Comparison of ENCODE assay signal across 27 cellular contexts in genomic region chr9:126062158-126062929, GRCh38.
"Had no signal": no experiment of that assay in that cellular context is flagged by ENCODE, and none has a peak within 500 bp of the region (broad histone marks: within the 10 kb centered on the region; RNA-seq: fewer than 3 reads in every experiment).

No MANE protein-coding gene starts in this region.

- H3K9me3 ChIP-seq: ascending aorta, body of pancreas had no signal

- H3K4me3 ChIP-seq: ascending aorta, body of pancreas, SK-N-MC had no signal

- H3K4me1 ChIP-seq: ascending aorta, body of pancreas had no signal

- DNase-seq: activated CD4-positive, alpha-beta T cell treated with anti-CD3 and anti-CD28 coated beads for 36 hours; activated CD8-positive, alpha-beta memory T cell treated with anti-CD3 and anti-CD28 coated beads, Interleukin-2, amount 50 U/mL, for 4 hours; activated CD8-positive, alpha-beta T cell treated with anti-CD3 and anti-CD28 coated beads for 36 hours; activated naive CD4-positive, alpha-beta T cell treated with anti-CD3 and anti-CD28 coated beads, Interleukin-2, amount 50 U/mL, for 16 hours; activated T-cell treated with anti-CD3 and anti-CD28 coated beads, Interleukin-2, amount 50 U/mL, for 72 hours; amniotic stem cell; body of pancreas; NCI-H1092; NCI-H1417; NCI-H1930; NCI-H2171; NCI-H2227 treated with DMSO at 0.1 percent for 48 hours; NCI-H446 treated with DMSO at 0.1 percent for 48 hours; NCI-H524 treated with DMSO at 0.1 percent for 48 hours; NCI-H774; NK-92 treated with Interleukin-12 subunit alpha and Interleukin-12 subunit beta, amount 100 ng/mL, for 24 hours; OCI-M1; RPMI8226; T-cell; T-helper 2 cell; T1000; WERI-Rb-1 had no signal

- H3K27me3 ChIP-seq: ascending aorta had no signal

- FAIRE-seq: bronchial epithelial cell had no signal

- H3K27ac ChIP-seq: ascending aorta, body of pancreas, SK-N-MC, WERI-Rb-1 had no signal

- H3K36me3 ChIP-seq: ascending aorta, WERI-Rb-1 had no signal

- ATAC-seq: activated CD4-positive, alpha-beta T cell treated with anti-CD3 and anti-CD28 coated beads for 36 hours; activated CD8-positive, alpha-beta T cell treated with anti-CD3 and anti-CD28 coated beads for 36 hours; activated T-cell treated with anti-CD3 and anti-CD28 coated beads, Interleukin-2, amount 50 U/mL, for 72 hours; body of pancreas; Panc1; Right ventricle myocardium inferior; T-cell had no signal
